ENCODE assay signal across 8 cellular contexts in genomic region chr2:27753744-27754588, GRCh38. TPM values are rescaled to one million over a fixed set of nuclear protein-coding genes. Genes with fewer than 3 reads are reported as not detected.
DNase-seq lines count a peak whose midpoint lies in the region; ATAC-seq and TF ChIP-seq lines count a peak whose summit lies in the region.

No MANE protein-coding gene starts in this region.

- DNase-seq in DMS53 (lab: John Stamatoyannopoulos, UW) (peak; percentile 79), KG1 (lab: John Stamatoyannopoulos, UW) (peak; percentile 51), SHP77 (lab: John Stamatoyannopoulos, UW) (peak; percentile 77 to 84), glomerular visceral epithelial cell (ENCODE audit: extremely low spot score) (peak; percentile 67), prostate gland (ENCODE audit: low spot score) (peak; percentile 40), cerebellum (ENCODE audit: low spot score) (no peak)
- DNase-seq in activated effector memory CD4-positive, alpha-beta T cell treated with Interleukin-2 at 50 U/mL for 16 hours = peak; percentile 51

- ATAC-seq in GM18505 (IDR thresholded peaks at IDR 0.05; ENCODE audit: unreplicated experiment) = no peak

- intact Hi-C loops in prostate gland (cut with DNase I) = no loop called here

- H3K4me3 ChIP-seq in prostate gland = no peak overlapping the region

- H3K27ac ChIP-seq in prostate gland = no peak overlapping the region

- H3K4me1 ChIP-seq in prostate gland (replicated peaks) = no peaks in the 10 kb centered on the region

- H3K9me3 ChIP-seq in prostate gland = no peaks in the 10 kb centered on the region

- TF ChIP-seq CTCF in prostate gland (IDR thresholded peaks at IDR 0.05) = peak in 3 of 4 experiments; percentile 59 to 78 (median 71)

- WGBS in prostate gland = 54% methylated on average over 6 of the region's 6 CpGs

- H3K27me3 ChIP-seq in prostate gland (replicated peaks; ENCODE audit: insufficient read depth) = no peaks in the 10 kb centered on the region

- no peak for TF ChIP-seq POLR2A in prostate gland (IDR thresholded peaks at IDR 0.05)
- TF ChIP-seq POLR2A in GM18505 (IDR thresholded peaks at IDR 0.05; ENCODE audit: borderline replicate concordance, extremely low read depth, insufficient read depth, insufficient read length) = no peak

- H3K36me3 ChIP-seq in prostate gland = no peaks in the 10 kb centered on the region

RNA-seq across cellular contexts. Expression of gene MRPL33, which starts 17.6 kb away (rescaled TPM):
- total RNA-seq in prostate gland (100 to 1,000 TPM; 140 to 186 TPM), cerebellum (63.4 TPM)
